ENCODE assay signal across 14 cellular contexts in the genomic region with DNA sequence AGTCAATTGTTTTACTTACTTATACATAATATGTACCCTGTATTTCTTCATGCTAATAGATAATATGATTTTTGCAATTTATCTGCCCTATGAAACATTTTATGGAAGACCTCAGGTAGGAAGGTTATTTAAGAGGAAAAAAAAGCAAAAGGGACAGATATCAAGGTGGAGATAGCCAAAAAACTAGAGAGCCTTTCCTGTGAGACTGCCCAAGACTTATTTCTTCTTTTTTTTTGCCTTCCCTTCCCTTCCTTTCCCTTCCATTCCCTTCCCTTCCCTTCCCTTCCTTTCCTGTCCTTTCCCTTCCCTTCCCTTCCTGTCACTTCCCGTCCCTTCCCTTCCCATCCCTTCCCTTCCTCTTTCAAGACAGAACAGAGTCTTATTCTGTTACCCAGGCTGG.
DNase-seq lines count a peak whose midpoint lies in the region; ATAC-seq and TF ChIP-seq lines count a peak whose summit lies in the region.
"Had no signal": no experiment of that assay in that cellular context is flagged by ENCODE, and none has a peak within 500 bp of the region (broad histone marks: within the 10 kb centered on the region; RNA-seq: fewer than 3 reads in every experiment).

No MANE protein-coding gene starts in this region.

- DNase-seq in heart left ventricle, result no peak
- DNase-seq in cardiac septum (ENCODE audit: low spot score), result no peak
- no peak for DNase-seq in CD4-positive, CD25-positive, alpha-beta regulatory T cell
- no peak for DNase-seq in Panc1 (ENCODE audit: low read depth, low spot score)
- no peak for DNase-seq in memory B cell (ENCODE audit: low spot score in 2 of 2)
- DNase-seq in hippocampal formation (lab: John Stamatoyannopoulos, UW), result no peak
- no peak for DNase-seq in stimulated activated naive CD8-positive, alpha-beta T cell treated with anti-CD3 and anti-CD28 coated beads, Interleukin-15, Interleukin-2, amounts not matched to agents 100 U/mL and 50 U/mL, for 24 hours
- no peak for DNase-seq in activated CD4-positive, alpha-beta T cell treated with anti-CD3 and anti-CD28 coated beads, Interleukin-2, amount 50 U/mL, for 48 hours
- DNase-seq: 8988T; Calu3; CD4-positive, alpha-beta T cell; DMS 273 treated with DMSO at 0.1 percent for 48 hours had no signal

- in situ Hi-C loops in Panc1 (cut with HindIII; ENCODE audit: low pct_unique_long_range_greater_than_20kb, low sequenced_read_pairs), result no loop called here

- H3K4me1 ChIP-seq in heart left ventricle (peaks cover 0 to 13% (median 0%) of the 10 kb centered on the region in 12 donors), Panc1 (ENCODE audit: control insufficient read depth, insufficient read depth, low read length) (peaks cover 4% of the 10 kb centered on the region; the same call in 1 of the 2 replicates)
- H3K4me1 ChIP-seq in CD4-positive, CD25-positive, alpha-beta regulatory T cell (ENCODE audit: control insufficient read depth, insufficient read depth, low read length, poor library complexity, severe bottlenecking), result peaks cover 4% of the 10 kb centered on the region
- H3K4me1 ChIP-seq: BLaER1 treated with 17β-estradiol and CSF1 and Interleukin-3, amounts not matched to agents 10 nM and 100 nM had no signal

- H3K9me3 ChIP-seq in heart left ventricle (peaks cover 0 to 16% (median 0%) of the 10 kb centered on the region in 12 donors), Panc1 (ENCODE audit: control insufficient read depth, insufficient read depth, low read depth, low read length) (peaks cover 5% of the 10 kb centered on the region; the same call in 1 of the 2 replicates)
- H3K9me3 ChIP-seq in CD4-positive, CD25-positive, alpha-beta regulatory T cell (ENCODE audit: control insufficient read depth in 2 of 2, low read length in 2 of 2), result no peaks in the 10 kb centered on the region

- H3K4me1 Mint-ChIP-seq in CD4-positive, CD25-positive, alpha-beta regulatory T cell, result peaks cover 14 to 24% (median 17%) of the 10 kb centered on the region in 4 donors
- H3K4me1 Mint-ChIP-seq in memory B cell, result peaks cover 2% of the 10 kb centered on the region

- CTCF ChIA-PET in Panc1 (lab: Charles Lee), result interaction anchor here (0.5 kb wide), 1 partner anchor 513 kb away, joined by 4 read pairs; no protein-coding TSS in a partner anchor

- TF ChIP-seq POLR2A in heart left ventricle (IDR thresholded peaks at IDR 0.05), result no peak

- WGBS in heart left ventricle, 4 donors, result 65 to 91% (median 77%) methylated on average over 1 of the region's 1 CpG

- no peaks in the 10 kb centered on the region for H3K36me3 Mint-ChIP-seq in CD4-positive, CD25-positive, alpha-beta regulatory T cell
- H3K36me3 Mint-ChIP-seq in memory B cell, result peaks cover 2% of the 10 kb centered on the region

- peak overlapping the region in 2 of 3 donors; percentile 14 to 74 for H3K27ac Mint-ChIP-seq in CD4-positive, CD25-positive, alpha-beta regulatory T cell
- H3K27ac Mint-ChIP-seq in memory B cell, result peak overlapping the region; percentile 20
- H3K27ac Mint-ChIP-seq: CD4-positive, alpha-beta T cell had no signal

- no peak for TF ChIP-seq CTCF in heart left ventricle (IDR thresholded peaks at IDR 0.05)
- TF ChIP-seq CTCF in Panc1 (IDR thresholded peaks at IDR 0.05), result no peak

- H3K9me3 Mint-ChIP-seq in CD4-positive, CD25-positive, alpha-beta regulatory T cell, result peaks cover 0 to 4% (median 2%) of the 10 kb centered on the region in 7 donors
- peaks cover 4% of the 10 kb centered on the region for H3K9me3 Mint-ChIP-seq in memory B cell
- H3K9me3 Mint-ChIP-seq: CD4-positive, alpha-beta T cell had no signal

- BruUV-seq in Panc1 (replicated peaks; lab: Mats Ljungman, UMichigan), result no TSS peak

- H3K27ac ChIP-seq in heart left ventricle, result peak overlapping the region in 11 of 12 donors; percentile 52 to 89 (median 73)
- no peak overlapping the region for H3K27ac ChIP-seq in CD4-positive, CD25-positive, alpha-beta regulatory T cell (ENCODE audit: insufficient read depth, low read length, poor library complexity, severe bottlenecking)
- H3K27ac ChIP-seq in Panc1 (ENCODE audit: low read length), result peak overlapping the region; percentile 51; the same call in 1 of the 2 replicates
- H3K27ac ChIP-seq: BLaER1 treated with 17β-estradiol and CSF1 and Interleukin-3, amounts not matched to agents 10 nM and 100 nM had no signal

- intact Hi-C loops in heart left ventricle (cut with DNase I), result loop anchor here in 5 of 10 donors (5.0 to 10.0 kb wide), 2 partner anchors 56 to 59 kb away; no protein-coding TSS in a partner anchor
- intact Hi-C loops in cardiac septum (cut with DNase I), result loop anchor here (5.0 kb wide), 1 partner anchor 166 kb away; no protein-coding TSS in a partner anchor
- intact Hi-C loops in Panc1 (cut with micrococcal nuclease; ENCODE audit: unreplicated experiment), result no loop called here

- H3K4me3 Mint-ChIP-seq in CD4-positive, CD25-positive, alpha-beta regulatory T cell, result no peak overlapping the region
- H3K4me3 Mint-ChIP-seq in memory B cell, result no peak overlapping the region
- H3K4me3 Mint-ChIP-seq: CD4-positive, alpha-beta T cell had no signal

- no peaks in the 10 kb centered on the region for H3K27me3 ChIP-seq in heart left ventricle
- H3K27me3 ChIP-seq in CD4-positive, CD25-positive, alpha-beta regulatory T cell (ENCODE audit: control insufficient read depth, insufficient read depth, low read length), result no peaks in the 10 kb centered on the region
- no peaks in the 10 kb centered on the region for H3K27me3 ChIP-seq in Panc1 (ENCODE audit: control insufficient read depth, insufficient read depth, low read length)
- H3K27me3 ChIP-seq: BLaER1 treated with 17β-estradiol and CSF1 and Interleukin-3, amounts not matched to agents 10 nM and 100 nM had no signal

- ATAC-seq in heart left ventricle (no peak), Panc1 (no peak), memory B cell (ENCODE audit: low read depth) (no peak)
- no peak for ATAC-seq in CD4-positive, CD25-positive, alpha-beta regulatory T cell (ENCODE audit: low read depth in 2 of 2)
- ATAC-seq in stimulated activated naive CD8-positive, alpha-beta T cell treated with anti-CD3 and anti-CD28 coated beads, Interleukin-15, Interleukin-2, amounts not matched to agents 100 U/mL and 50 U/mL, for 24 hours, result no peak
- ATAC-seq: HCT116 had no signal

- POLR2A ChIA-PET in Panc1 (lab: Charles Lee), result no interaction called here

- H3K4me3 ChIP-seq in heart left ventricle (no peak overlapping the region), Panc1 (ENCODE audit: low read depth in 2 of 2, low read length in 2 of 2) (no peak overlapping the region)
- no peak overlapping the region for H3K4me3 ChIP-seq in CD4-positive, CD25-positive, alpha-beta regulatory T cell (ENCODE audit: low read depth, low read length)
- H3K4me3 ChIP-seq: BLaER1 treated with 17β-estradiol and CSF1 and Interleukin-3, amounts not matched to agents 10 nM and 100 nM had no signal

- no peaks in the 10 kb centered on the region for H3K27me3 Mint-ChIP-seq in CD4-positive, CD25-positive, alpha-beta regulatory T cell
- peaks cover 2% of the 10 kb centered on the region for H3K27me3 Mint-ChIP-seq in memory B cell
- H3K27me3 Mint-ChIP-seq: CD4-positive, alpha-beta T cell had no signal

- no peaks in the 10 kb centered on the region for H3K36me3 ChIP-seq in heart left ventricle
- no peaks in the 10 kb centered on the region for H3K36me3 ChIP-seq in CD4-positive, CD25-positive, alpha-beta regulatory T cell (ENCODE audit: control insufficient read depth, insufficient read depth, low read length)
- H3K36me3 ChIP-seq in Panc1 (ENCODE audit: control insufficient read depth, insufficient read depth, low read length), result no peaks in the 10 kb centered on the region
- H3K36me3 ChIP-seq: BLaER1 treated with 17β-estradiol and CSF1 and Interleukin-3, amounts not matched to agents 10 nM and 100 nM had no signal
